ENCODE assay signal across 26 cellular contexts in genomic region chr2:20914087-20914486, GRCh38.
DNase-seq lines count a peak whose midpoint lies in the region; ATAC-seq, FAIRE-seq and TF ChIP-seq lines count a peak whose summit lies in the region.
"Had no signal": no experiment of that assay in that cellular context is flagged by ENCODE, and none has a peak within 500 bp of the region (broad histone marks: within the 10 kb centered on the region; RNA-seq: fewer than 3 reads in every experiment).

No MANE protein-coding gene starts in this region.

- H4K20me1 ChIP-seq in OCI-LY7 (ENCODE audit: insufficient read depth, low read length), result no peaks in the 10 kb centered on the region
- H4K20me1 ChIP-seq: BLaER1 had no signal

- no peak overlapping the region for H2AK5ac ChIP-seq in neuronal stem cell (ENCODE audit: low read depth, low read length)

- TF ChIP-seq POLR2A in esophagus squamous epithelium (IDR thresholded peaks at IDR 0.05), result no peak

- H2BK5ac ChIP-seq in neuronal stem cell (ENCODE audit: low read length), result no peak overlapping the region

- TF ChIP-seq CTCF in esophagus squamous epithelium (IDR thresholded peaks at IDR 0.05) (no peak), OCI-LY7 (conservative IDR thresholded peaks at IDR 0.05; ENCODE audit: low read length) (no peak)

- peak; percentile 60 for DNase-seq in mesenteric fat pad (ENCODE audit: low spot score)
- DNase-seq in neuronal stem cell (ENCODE audit: low spot score), result no peak
- no peak for DNase-seq in urothelium cell line (ENCODE audit: low spot score)
- no peak for DNase-seq in iPS-NIHi11 (ENCODE audit: low spot score)
- no peak for DNase-seq in esophagus squamous epithelium (lab: John Stamatoyannopoulos, UW)
- no peak for DNase-seq in OCI-LY7 (ENCODE audit: low spot score)
- DNase-seq: 8988T; ACHN; BE2C; C1 segment of cervical spinal cord; Caco-2; Calu3; CD4-positive, alpha-beta memory T cell; CD4-positive, CD25-positive, alpha-beta regulatory T cell; CD8-positive, alpha-beta memory T cell; DMS79 treated with DMSO at 0.1 percent for 48 hours; GF-D8 had no signal

- H3K9me2 ChIP-seq in OCI-LY7 (ENCODE audit: insufficient read depth, low read length), result no peaks in the 10 kb centered on the region

- CTCF ChIA-PET in OCI-LY7 (lab: Charles Lee; ENCODE audit: unreplicated experiment), result no interaction called here

- no peaks in the 10 kb centered on the region for H3K27me3 ChIP-seq in neuronal stem cell (ENCODE audit: control insufficient read depth in 3 of 3, insufficient read depth in 3 of 3, low read depth in 1 of 3, low read length in 3 of 3)
- H3K27me3 ChIP-seq in esophagus squamous epithelium, result peaks cover 0 to 8% (median 0%) of the 10 kb centered on the region in 4 donors
- H3K27me3 ChIP-seq: BE2C had no signal

- H3K4me1 Mint-ChIP-seq in activated T-helper 17 cell treated with anti-CD3 and anti-CD28 coated beads, Interleukin-2, amount 50 U/mL, for 72 hours, result no peaks in the 10 kb centered on the region
- H3K4me1 Mint-ChIP-seq: CD14-positive monocyte; CD8-positive, alpha-beta memory T cell had no signal

- H3K4ac ChIP-seq in neuronal stem cell (ENCODE audit: low read length), result no peak overlapping the region

- no peaks in the 10 kb centered on the region for H3K36me3 Mint-ChIP-seq in activated T-helper 17 cell treated with anti-CD3 and anti-CD28 coated beads, Interleukin-2, amount 50 U/mL, for 72 hours (ENCODE audit: low read depth)
- H3K36me3 Mint-ChIP-seq: CD14-positive monocyte; CD4-positive, CD25-positive, alpha-beta regulatory T cell; CD8-positive, alpha-beta memory T cell had no signal

- no TSS peak for BruUV-seq in OCI-LY7 (replicated peaks; lab: Mats Ljungman, UMichigan)

- H3K79me1 ChIP-seq in neuronal stem cell (ENCODE audit: low read depth, low read length), result peaks cover 2% of the 10 kb centered on the region

- no peak overlapping the region for H3K14ac ChIP-seq in neuronal stem cell (ENCODE audit: low read length)

- no peak overlapping the region for H2BK15ac ChIP-seq in neuronal stem cell (ENCODE audit: low read length)

- H3K4me2 ChIP-seq in neuronal stem cell (ENCODE audit: insufficient read depth, low read length, poor library complexity, severe bottlenecking), result no peak overlapping the region
- no peak overlapping the region for H3K4me2 ChIP-seq in OCI-LY7 (ENCODE audit: low read length)
- H3K4me2 ChIP-seq: BLaER1 had no signal

- intact Hi-C loops in esophagus squamous epithelium (cut with DNase I), result no loop called here
- intact Hi-C loops in OCI-LY7 (cut with micrococcal nuclease; ENCODE audit: unreplicated experiment), result no loop called here

- peak; percentile 40 for FAIRE-seq in urothelium cell line (lab: Jason Lieb, UNC)
- FAIRE-seq: A204.1, D721Med, G401.6, GM12891, GM19239 had no signal

- H3K27me3 Mint-ChIP-seq in activated T-helper 17 cell treated with anti-CD3 and anti-CD28 coated beads, Interleukin-2, amount 50 U/mL, for 72 hours, result peaks cover 54% of the 10 kb centered on the region

- peak overlapping the region; percentile 5 for H3K27ac Mint-ChIP-seq in activated T-helper 17 cell treated with anti-CD3 and anti-CD28 coated beads, Interleukin-2, amount 50 U/mL, for 72 hours
- H3K27ac Mint-ChIP-seq: CD14-positive monocyte; CD8-positive, alpha-beta memory T cell had no signal

- WGBS in neuronal stem cell (ENCODE audit: extremely low coverage in 2 of 2, insufficient read length in 2 of 2, insufficient replicate concordance in 1 of 2), 2 donors, result no CpG with 5 or more reads among the region's 4 CpGs
- WGBS in esophagus squamous epithelium, 2 donors, result 77 to 90% methylated on average over 4 of the region's 4 CpGs

- peak overlapping the region; percentile 2 for H3K18ac ChIP-seq in neuronal stem cell (ENCODE audit: low read length)

- H3K79me2 ChIP-seq in OCI-LY7 (ENCODE audit: insufficient read depth, low read depth, low read length), result no peaks in the 10 kb centered on the region

- POLR2A ChIA-PET in OCI-LY7 (lab: Charles Lee), result no interaction called here

- H3K27ac ChIP-seq in neuronal stem cell (replicated peaks; ENCODE audit: low read length), result no peak overlapping the region
- no peak overlapping the region for H3K27ac ChIP-seq in esophagus squamous epithelium
- no peak overlapping the region for H3K27ac ChIP-seq in OCI-LY7 (ENCODE audit: low read depth, low read length, poor library complexity, severe bottlenecking)
- H3K27ac ChIP-seq: BLaER1 had no signal

- ATAC-seq in activated T-helper 17 cell treated with anti-CD3 and anti-CD28 coated beads, Interleukin-2, amount 50 U/mL, for 72 hours (replicated peaks), result no peak
- no peak for ATAC-seq in GM19328 (IDR thresholded peaks at IDR 0.05; ENCODE audit: unreplicated experiment)

- H4K91ac ChIP-seq in neuronal stem cell (ENCODE audit: low read depth, low read length, poor library complexity), result no peak overlapping the region

- H3K4me1 ChIP-seq in neuronal stem cell (ENCODE audit: control insufficient read depth in 2 of 2, insufficient read depth in 1 of 2, low read depth in 1 of 2, low read length in 2 of 2) (peaks cover 0 to 3% of the 10 kb centered on the region in 2 donors), esophagus squamous epithelium (peaks cover 0 to 37% (median 0%) of the 10 kb centered on the region in 3 donors), OCI-LY7 (ENCODE audit: insufficient read depth, low read length, poor library complexity, severe bottlenecking) (no peaks in the 10 kb centered on the region)
- H3K4me1 ChIP-seq: BLaER1, Caco-2 had no signal

- no peaks in the 10 kb centered on the region for H3K9me3 Mint-ChIP-seq in activated T-helper 17 cell treated with anti-CD3 and anti-CD28 coated beads, Interleukin-2, amount 50 U/mL, for 72 hours

- H3K4me3 Mint-ChIP-seq in activated T-helper 17 cell treated with anti-CD3 and anti-CD28 coated beads, Interleukin-2, amount 50 U/mL, for 72 hours, result no peak overlapping the region
- H3K4me3 Mint-ChIP-seq: CD14-positive monocyte; CD4-positive, alpha-beta memory T cell; CD4-positive, CD25-positive, alpha-beta regulatory T cell had no signal

- H3K9me3 ChIP-seq in neuronal stem cell (replicated peaks in 1 of 2; ENCODE audit: control insufficient read depth in 2 of 2, insufficient read depth in 1 of 2, low read depth in 1 of 2, low read length in 2 of 2) (no peaks in the 10 kb centered on the region), esophagus squamous epithelium (no peaks in the 10 kb centered on the region), OCI-LY7 (ENCODE audit: low read length) (no peaks in the 10 kb centered on the region)
- H3K9me3 ChIP-seq: BE2C, BLaER1, Caco-2 had no signal

- no peak overlapping the region for H3K23ac ChIP-seq in neuronal stem cell (ENCODE audit: low read depth, low read length, poor library complexity)

- H2BK120ac ChIP-seq in neuronal stem cell (ENCODE audit: low read depth, low read length), result no peak overlapping the region

- H3K36me3 ChIP-seq in neuronal stem cell (replicated peaks in 1 of 2; ENCODE audit: control insufficient read depth in 2 of 2, insufficient read depth in 2 of 2, low read length in 2 of 2) (no peaks in the 10 kb centered on the region), esophagus squamous epithelium (no peaks in the 10 kb centered on the region), OCI-LY7 (ENCODE audit: insufficient read depth, low read length) (no peaks in the 10 kb centered on the region)
- H3K36me3 ChIP-seq: BE2C, BLaER1 had no signal

- H2BK12ac ChIP-seq in neuronal stem cell (ENCODE audit: low read length), result no peak overlapping the region

- H4K8ac ChIP-seq in neuronal stem cell (ENCODE audit: low read depth, low read length), result no peak overlapping the region

- H3K9ac ChIP-seq in neuronal stem cell (ENCODE audit: low read depth, low read length, poor library complexity), result no peak overlapping the region
- H3K9ac ChIP-seq: BLaER1 had no signal

- H2AFZ ChIP-seq in neuronal stem cell (ENCODE audit: low read length), result no peak overlapping the region
- no peak overlapping the region for H2AFZ ChIP-seq in OCI-LY7 (ENCODE audit: low read length)

- H3K4me3 ChIP-seq in neuronal stem cell (ENCODE audit: low read length in 2 of 2), result no peak overlapping the region
- H3K4me3 ChIP-seq in esophagus squamous epithelium, result no peak overlapping the region
- H3K4me3 ChIP-seq in OCI-LY7 (ENCODE audit: low read depth, low read length, poor library complexity, severe bottlenecking), result no peak overlapping the region
- H3K4me3 ChIP-seq: BLaER1 had no signal
